In genomic region chr7:93799750-93800357, GRCh38 we compare ENCODE assay signal across 9 cellular contexts.
DNase-seq lines count a peak whose midpoint lies in the region; ATAC-seq and TF ChIP-seq lines count a peak whose summit lies in the region.
"Had no signal": no experiment of that assay in that cellular context is flagged by ENCODE, and none has a peak within 500 bp of the region (broad histone marks: within the 10 kb centered on the region; RNA-seq: fewer than 3 reads in every experiment).

No MANE protein-coding gene starts in this region.

- H3K9me3 Mint-ChIP-seq in endodermal cell: peaks cover 20% of the 10 kb centered on the region
- H3K9me3 Mint-ChIP-seq in effector memory CD8-positive, alpha-beta T cell: peaks cover 0 to 3% of the 10 kb centered on the region in 2 donors

- peaks cover 21% of the 10 kb centered on the region for H3K9me3 ChIP-seq in endodermal cell (ENCODE audit: control insufficient read depth, low read length)
- H3K9me3 ChIP-seq: neutrophil had no signal

- DNase-seq in NCI-H748 (lab: John Stamatoyannopoulos, UW; ENCODE audit: unreplicated experiment) (peak; percentile 28), NCI-H748 treated with DMSO at 0.1 percent for 48 hours (lab: John Stamatoyannopoulos, UW) (no peak), NCI-H69 (lab: John Stamatoyannopoulos, UW) (peak; percentile 37), endodermal cell (no peak), renal cortical epithelial cell (ENCODE audit: low read depth) (peak; percentile 41), hippocampal formation (lab: John Stamatoyannopoulos, UW) (no peak)
- no peak for DNase-seq in activated CD4-positive, alpha-beta T cell treated with anti-CD3 and anti-CD28 coated beads for 1 hour
- DNase-seq in effector memory CD8-positive, alpha-beta T cell: no peak

- no peak overlapping the region for H3K4me3 Mint-ChIP-seq in endodermal cell
- no peak overlapping the region for H3K4me3 Mint-ChIP-seq in effector memory CD8-positive, alpha-beta T cell

- H3K36me3 Mint-ChIP-seq in endodermal cell (ENCODE audit: low read depth): no peaks in the 10 kb centered on the region
- H3K36me3 Mint-ChIP-seq in effector memory CD8-positive, alpha-beta T cell (ENCODE audit: insufficient read depth): no peaks in the 10 kb centered on the region

- H3K9ac ChIP-seq in endodermal cell (ENCODE audit: extremely low read depth, low read length, poor library complexity, severe bottlenecking): no peak overlapping the region

- H3K4me1 ChIP-seq in endodermal cell (ENCODE audit: control insufficient read depth, insufficient read depth, low read length): no peaks in the 10 kb centered on the region

- H3K4me1 Mint-ChIP-seq in endodermal cell: no peaks in the 10 kb centered on the region
- no peaks in the 10 kb centered on the region for H3K4me1 Mint-ChIP-seq in effector memory CD8-positive, alpha-beta T cell (ENCODE audit: low read depth in 2 of 2)

- 77 to 83% methylated on average over 3 to 5 of the region's 5 CpGs for WGBS in endodermal cell (ENCODE audit: insufficient coverage in 1 of 2, insufficient read length in 1 of 2), 2 experiments

- H3K4me3 ChIP-seq in endodermal cell (ENCODE audit: low read length): no peak overlapping the region

- peak; percentile 75 for TF ChIP-seq CTCF in endodermal cell (conservative IDR thresholded peaks at IDR 0.05)

- H3K36me3 ChIP-seq in endodermal cell (ENCODE audit: control insufficient read depth, insufficient read depth, low read length): no peaks in the 10 kb centered on the region
- H3K36me3 ChIP-seq: neutrophil had no signal

- no peaks in the 10 kb centered on the region for H3K27me3 Mint-ChIP-seq in endodermal cell (ENCODE audit: insufficient read depth)
- H3K27me3 Mint-ChIP-seq in effector memory CD8-positive, alpha-beta T cell: no peaks in the 10 kb centered on the region

- ATAC-seq in effector memory CD8-positive, alpha-beta T cell (replicated peaks): no peak

- no peaks in the 10 kb centered on the region for H3K27me3 ChIP-seq in endodermal cell (ENCODE audit: control insufficient read depth, insufficient read depth, low read length, poor library complexity, severe bottlenecking)
- H3K27me3 ChIP-seq: neutrophil had no signal

- no peak overlapping the region for H3K27ac Mint-ChIP-seq in endodermal cell
- H3K27ac Mint-ChIP-seq in effector memory CD8-positive, alpha-beta T cell: no peak overlapping the region

- H3K27ac ChIP-seq in endodermal cell (ENCODE audit: low read depth, low read length): no peak overlapping the region
- H3K27ac ChIP-seq: neutrophil had no signal

Comparison
In these comparisons a context has a peak if more than half of its experiments do, and no peak if none do; other contexts are left out.
1. DNase-seq: peak in NCI-H748 (single experiment), NCI-H69 (single experiment) and renal cortical epithelial cell (single experiment); none in NCI-H748 treated with DMSO at 0.1 percent for 48 hours (single experiment), endodermal cell (single experiment), activated CD4-positive, alpha-beta T cell treated with anti-CD3 and anti-CD28 coated beads for 1 hour (single experiment), hippocampal formation (0 of 2) and effector memory CD8-positive, alpha-beta T cell (0 of 3).